In genomic region chr5:13945271-13945670, GRCh38 we compare ENCODE assay signal across 25 cellular contexts. TPM values are rescaled to one million over a fixed set of nuclear protein-coding genes. Genes with fewer than 3 reads are reported as not detected.
"Had no signal": no experiment of that assay in that cellular context is flagged by ENCODE, and none has a peak within 500 bp of the region (broad histone marks: within the 10 kb centered on the region; RNA-seq: fewer than 3 reads in every experiment).

No MANE protein-coding gene starts in this region.

- DNase-seq: activated CD4-positive, alpha-beta T cell treated with anti-CD3 and anti-CD28 coated beads for 1 hour; activated CD4-positive, alpha-beta T cell treated with anti-CD3 and anti-CD28 coated beads, Interleukin-2, amount 50 U/mL, for 1 hour; activated CD8-positive, alpha-beta memory T cell treated with anti-CD3 and anti-CD28 coated beads, Interleukin-2, amount 10 ng/mL, durations not matched to agents 7 days and 5 days; activated CD8-positive, alpha-beta T cell treated with anti-CD3 and anti-CD28 coated beads, Interleukin-2, amount 10 ng/mL, durations not matched to agents 7 days and 5 days; activated naive CD4-positive, alpha-beta T cell treated with Interleukin-2 at 50 U/mL for 16 hours; activated naive CD8-positive, alpha-beta T cell treated with anti-CD3 and anti-CD28 coated beads for 36 hours; activated T-cell treated with anti-CD3 and anti-CD28 coated beads, Interleukin-2, amount 50 U/mL, for 72 hours; adrenal gland; aorta; endodermal cell; glutamatergic neuron; left ventricle myocardium inferior; mucosa of descending colon; stimulated activated CD4-positive, alpha-beta T cell treated with anti-CD3 and anti-CD28 coated beads, Interleukin-1b, Interleukin-23, amount 100 ng/mL, for 48 hours; stimulated activated CD4-positive, alpha-beta T cell treated with anti-CD3 and anti-CD28 coated beads, Interleukin-4, amount 100 ng/mL, for 4 hours; stimulated activated CD8-positive, alpha-beta memory T cell treated with anti-CD3 and anti-CD28 coated beads, Interleukin-4, amount 100 ng/mL, for 48 hours; stimulated activated naive CD8-positive, alpha-beta T cell treated with anti-CD3 and anti-CD28 coated beads, Interleukin-15, amount 100 ng/mL, for 72 hours; T-helper 9 cell; upper lobe of left lung had no signal

- H3K4me2 ChIP-seq: smooth muscle cell had no signal

- H3K4me3 ChIP-seq: adrenal gland, esophagus muscularis mucosa, left ventricle myocardium inferior, lung, mucosa of descending colon, right atrium auricular region, smooth muscle cell, upper lobe of left lung, vagina had no signal

- H3K27ac ChIP-seq: adrenal gland, esophagus muscularis mucosa, left ventricle myocardium inferior, right atrium auricular region, upper lobe of left lung, vagina had no signal

- H3K4me1 ChIP-seq: adrenal gland, esophagus muscularis mucosa, left ventricle myocardium inferior, right atrium auricular region, upper lobe of left lung, vagina had no signal

- H3K9me3 ChIP-seq: adrenal gland, esophagus muscularis mucosa, left ventricle myocardium inferior, mucosa of descending colon, right atrium auricular region, upper lobe of left lung, vagina had no signal

- H3K27me3 ChIP-seq: adrenal gland, esophagus muscularis mucosa, right atrium auricular region, upper lobe of left lung, vagina had no signal

- H3K36me3 ChIP-seq: adrenal gland, esophagus muscularis mucosa, left ventricle myocardium inferior, right atrium auricular region, upper lobe of left lung, vagina had no signal

RNA-seq across cellular contexts. Expression of gene DNAH5, which starts 0.8 kb away (rescaled TPM):
- total RNA-seq: activated CD8-positive, alpha-beta memory T cell treated with anti-CD3 and anti-CD28 coated beads, Interleukin-2, amount 10 ng/mL, durations not matched to agents 7 days and 5 days; activated CD8-positive, alpha-beta T cell treated with anti-CD3 and anti-CD28 coated beads, Interleukin-2, amount 10 ng/mL, durations not matched to agents 7 days and 5 days; activated naive CD8-positive, alpha-beta T cell treated with anti-CD3 and anti-CD28 coated beads for 36 hours; activated T-cell treated with anti-CD3 and anti-CD28 coated beads, Interleukin-2, amount 50 U/mL, for 72 hours; natural killer cell treated with Interleukin-12 subunit alpha and Interleukin-12 subunit beta and Interleukin-15 and Interleukin-18, amount 100 ng/mL, for 72 hours had no signal
